Comparison of ENCODE assay signal across 21 cellular contexts in genomic region chr10:75648186-75648761, GRCh38.
"Had no signal": no experiment of that assay in that cellular context is flagged by ENCODE, and none has a peak within 500 bp of the region (broad histone marks: within the 10 kb centered on the region; RNA-seq: fewer than 3 reads in every experiment).

No MANE protein-coding gene starts in this region.

- ATAC-seq: activated CD8-positive, alpha-beta T cell treated with anti-CD3 and anti-CD28 coated beads for 36 hours; activated T-helper 17 cell treated with anti-CD3 and anti-CD28 coated beads, Interleukin-2, amount 50 U/mL, for 72 hours; natural killer cell; stimulated activated memory B cell treated with anti-CD40 and anti-IgM and Interleukin-4, amounts not matched to agents 10 μg/mL and 1 μg/mL and 100 μg/mL, for 72 hours; upper lobe of right lung; WTC11 had no signal

- H3K9me3 ChIP-seq: esophagus squamous epithelium, sigmoid colon, thoracic aorta, upper lobe of right lung had no signal

- H3K27me3 ChIP-seq: cardiac muscle cell, esophagus squamous epithelium, sigmoid colon, upper lobe of right lung had no signal

- H3K36me3 ChIP-seq: cardiac muscle cell, esophagus squamous epithelium, sigmoid colon, thoracic aorta, upper lobe of right lung had no signal

- FAIRE-seq: endothelial cell of umbilical vein had no signal

- DNase-seq: activated CD4-positive, alpha-beta T cell treated with anti-CD3 and anti-CD28 coated beads for 4 hours; activated CD8-positive, alpha-beta T cell treated with anti-CD3 and anti-CD28 coated beads for 36 hours; activated naive CD4-positive, alpha-beta T cell treated with Interleukin-2 at 50 U/mL for 16 hours; activated naive CD8-positive, alpha-beta T cell treated with anti-CD3 and anti-CD28 coated beads, Interleukin-2, amount 10 ng/mL, durations not matched to agents 7 days and 5 days; activated T-cell treated with anti-CD3 and anti-CD28 coated beads, Interleukin-2, amount 50 U/mL, for 1 hour; amygdala; dermis blood vessel endothelial cell; effector memory CD4-positive, alpha-beta T cell; esophagus squamous epithelium; natural killer cell; nucleus accumbens; sigmoid colon; stimulated activated CD4-positive, alpha-beta T cell treated with anti-CD3 and anti-CD28 coated beads, Interleukin-4, amount 100 ng/mL, for 4 hours; upper lobe of right lung had no signal

- H3K27ac ChIP-seq: cardiac muscle cell, sigmoid colon, thoracic aorta, upper lobe of right lung had no signal

- H3K4me1 ChIP-seq: upper lobe of right lung had no signal

- H3K4me3 ChIP-seq: cardiac muscle cell, esophagus squamous epithelium, lung, sigmoid colon, thoracic aorta, upper lobe of right lung had no signal
